In the genomic region with DNA sequence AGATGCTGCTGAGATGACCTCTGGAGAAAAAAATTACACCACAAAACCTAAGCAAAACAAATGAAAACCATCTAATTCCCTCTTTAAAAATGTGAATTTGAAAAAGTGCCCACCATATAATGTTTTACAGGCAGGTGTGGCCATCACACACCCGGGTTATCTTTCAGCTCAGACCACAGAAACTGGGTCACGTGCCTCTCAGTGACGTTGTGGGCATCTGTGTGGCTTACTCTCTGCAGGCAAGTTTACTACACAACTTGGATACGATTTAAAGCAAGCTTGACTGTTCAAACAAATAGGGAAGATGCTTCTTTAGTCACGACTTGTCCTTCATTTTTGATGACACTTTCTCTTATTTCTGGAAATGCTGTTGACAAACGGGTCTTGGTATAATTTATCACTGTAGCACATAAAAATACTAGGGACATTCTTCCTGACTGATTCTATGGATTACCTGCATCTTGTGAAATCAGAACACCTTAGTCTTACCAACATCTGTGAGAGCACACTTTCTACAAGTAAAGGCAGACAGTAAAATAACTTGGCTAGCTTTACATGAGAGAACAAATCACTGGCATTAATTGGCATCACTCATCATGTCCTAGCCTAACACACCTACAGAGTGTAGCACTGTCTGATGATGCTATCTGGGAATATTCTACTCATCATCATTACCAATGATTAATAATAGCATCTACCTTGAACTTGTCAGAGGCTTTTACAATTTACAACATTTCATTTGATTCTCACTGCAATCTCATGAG, we compare ENCODE assay signal across 8 cellular contexts.
DNase-seq lines count a peak whose midpoint lies in the region; ATAC-seq and TF ChIP-seq lines count a peak whose summit lies in the region.

No MANE protein-coding gene starts in this region.

- ATAC-seq in heart left ventricle (peak in 3 of 4 donors; percentile 36 to 68 (median 56)), Right ventricle myocardium inferior (no peak), HG03439 (IDR thresholded peaks at IDR 0.05; ENCODE audit: unreplicated experiment) (peak; percentile 100)

- DNase-seq in heart left ventricle = peak in 1 of 5 donors; percentile 26
- DNase-seq in Right ventricle myocardium inferior (ENCODE audit: missing footprints) = no peak
- peak; percentile 35 to 50 for DNase-seq in activated CD8-positive, alpha-beta memory T cell treated with anti-CD3 and anti-CD28 coated beads for 4 hours (ENCODE audit: low read depth in 2 of 2)
- DNase-seq in stimulated activated CD4-positive, alpha-beta T cell treated with anti-CD3 and anti-CD28 coated beads, Interleukin-2, amount 100 ng/mL, for 24 hours = peak; percentile 14 to 58
- no peak for DNase-seq in middle frontal gyrus (ENCODE audit: extremely low spot score, low spot score)
- no peak for DNase-seq in putamen (ENCODE audit: low spot score)
- no peak for DNase-seq in thyroid gland

- TF ChIP-seq CTCF in heart left ventricle (IDR thresholded peaks at IDR 0.05) = no peak
- no peak for TF ChIP-seq CTCF in thyroid gland (IDR thresholded peaks at IDR 0.05)

- peak overlapping the region in 3 of 12 donors; percentile 4 to 40 (median 25) for H3K27ac ChIP-seq in heart left ventricle
- no peak overlapping the region for H3K27ac ChIP-seq in thyroid gland

- TF ChIP-seq POLR2A in heart left ventricle (IDR thresholded peaks at IDR 0.05) (no peak), thyroid gland (IDR thresholded peaks at IDR 0.05) (no peak)

- H3K4me1 ChIP-seq in heart left ventricle (peaks cover 0 to 42% (median 5%) of the 10 kb centered on the region in 12 donors), thyroid gland (peaks cover under 1% of the 10 kb centered on the region in 2 donors)

- H3K36me3 ChIP-seq in heart left ventricle (peaks cover 0 to 3% (median 0%) of the 10 kb centered on the region in 9 donors), thyroid gland (no peaks in the 10 kb centered on the region)

- WGBS in heart left ventricle, 4 donors = 47 to 56% (median 52%) methylated on average over 6 of the region's 6 CpGs
- WGBS in thyroid gland, 2 donors = 71 to 74% methylated on average over 6 of the region's 6 CpGs

- H3K9me3 ChIP-seq in heart left ventricle (no peaks in the 10 kb centered on the region), thyroid gland (no peaks in the 10 kb centered on the region)

- H3K4me3 ChIP-seq in heart left ventricle (no peak overlapping the region), thyroid gland (replicated peaks in 1 of 3) (no peak overlapping the region)

- intact Hi-C loops in heart left ventricle (cut with DNase I) (no loop called here), Right ventricle myocardium inferior (cut with DNase I) (no loop called here), thyroid gland (cut with DNase I) (no loop called here)

- H3K27me3 ChIP-seq in heart left ventricle (no peaks in the 10 kb centered on the region), thyroid gland (no peaks in the 10 kb centered on the region)

Comparison
In these comparisons a context has a peak if more than half of its experiments do, and no peak if none do; other contexts are left out.
1. DNase-seq: peak in activated CD8-positive, alpha-beta memory T cell treated with anti-CD3 and anti-CD28 coated beads for 4 hours (2 of 2) and stimulated activated CD4-positive, alpha-beta T cell treated with anti-CD3 and anti-CD28 coated beads, Interleukin-2, amount 100 ng/mL, for 24 hours (2 of 2); none in Right ventricle myocardium inferior (single experiment), middle frontal gyrus (single experiment), putamen (single experiment) and thyroid gland (0 of 2).